ENCODE assay signal across 1 cellular context in the genomic region with DNA sequence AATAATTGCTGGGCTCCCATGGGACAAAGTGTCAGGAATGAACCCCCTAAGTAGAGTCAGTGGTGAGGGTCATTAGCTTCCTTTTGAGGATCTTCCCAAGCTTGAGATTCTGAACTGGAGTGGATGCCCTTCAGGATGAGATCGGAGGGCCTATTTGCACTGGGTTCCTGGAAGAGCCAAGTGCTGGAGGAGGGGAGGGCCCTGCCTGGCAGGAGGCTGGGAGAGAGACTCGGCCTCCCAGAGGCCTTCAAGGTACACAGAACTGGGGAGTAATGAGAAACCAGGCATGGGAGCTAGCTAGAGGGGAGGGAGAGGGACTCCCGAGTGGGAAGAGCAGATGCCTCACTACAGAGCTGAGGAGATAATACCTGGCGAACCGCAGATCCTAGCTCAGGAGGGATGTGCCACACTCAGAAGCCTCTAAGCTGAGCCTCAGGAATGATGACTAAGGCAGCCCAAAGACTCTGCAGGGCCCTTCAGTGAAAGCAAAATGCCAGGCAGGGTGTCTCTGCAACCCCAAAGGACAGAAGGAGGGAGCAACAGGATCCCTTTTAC.
TF ChIP-seq lines count a peak whose summit lies in the region.

No MANE protein-coding gene starts in this region.

TF ChIP-seq in HCT116, 20 proteins besides CTCF, POLR2A, EP300 and RAD21 (continued from another document):
- TF ChIP-seq ELF1 (IDR thresholded peaks at IDR 0.05; ENCODE audit: borderline replicate concordance, low read depth), result no peak
- TF ChIP-seq, protein P1, sequence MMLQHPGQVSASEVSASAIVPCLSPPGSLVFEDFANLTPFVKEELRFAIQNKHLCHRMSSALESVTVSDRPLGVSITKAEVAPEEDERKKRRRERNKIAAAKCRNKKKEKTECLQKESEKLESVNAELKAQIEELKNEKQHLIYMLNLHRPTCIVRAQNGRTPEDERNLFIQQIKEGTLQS (IDR thresholded peaks at IDR 0.05), result no peak
- no peak for TF ChIP-seq POLR2AphosphoS5 (IDR thresholded peaks at IDR 0.05; ENCODE audit: low read depth, low read length)
- TF ChIP-seq, protein P2, sequence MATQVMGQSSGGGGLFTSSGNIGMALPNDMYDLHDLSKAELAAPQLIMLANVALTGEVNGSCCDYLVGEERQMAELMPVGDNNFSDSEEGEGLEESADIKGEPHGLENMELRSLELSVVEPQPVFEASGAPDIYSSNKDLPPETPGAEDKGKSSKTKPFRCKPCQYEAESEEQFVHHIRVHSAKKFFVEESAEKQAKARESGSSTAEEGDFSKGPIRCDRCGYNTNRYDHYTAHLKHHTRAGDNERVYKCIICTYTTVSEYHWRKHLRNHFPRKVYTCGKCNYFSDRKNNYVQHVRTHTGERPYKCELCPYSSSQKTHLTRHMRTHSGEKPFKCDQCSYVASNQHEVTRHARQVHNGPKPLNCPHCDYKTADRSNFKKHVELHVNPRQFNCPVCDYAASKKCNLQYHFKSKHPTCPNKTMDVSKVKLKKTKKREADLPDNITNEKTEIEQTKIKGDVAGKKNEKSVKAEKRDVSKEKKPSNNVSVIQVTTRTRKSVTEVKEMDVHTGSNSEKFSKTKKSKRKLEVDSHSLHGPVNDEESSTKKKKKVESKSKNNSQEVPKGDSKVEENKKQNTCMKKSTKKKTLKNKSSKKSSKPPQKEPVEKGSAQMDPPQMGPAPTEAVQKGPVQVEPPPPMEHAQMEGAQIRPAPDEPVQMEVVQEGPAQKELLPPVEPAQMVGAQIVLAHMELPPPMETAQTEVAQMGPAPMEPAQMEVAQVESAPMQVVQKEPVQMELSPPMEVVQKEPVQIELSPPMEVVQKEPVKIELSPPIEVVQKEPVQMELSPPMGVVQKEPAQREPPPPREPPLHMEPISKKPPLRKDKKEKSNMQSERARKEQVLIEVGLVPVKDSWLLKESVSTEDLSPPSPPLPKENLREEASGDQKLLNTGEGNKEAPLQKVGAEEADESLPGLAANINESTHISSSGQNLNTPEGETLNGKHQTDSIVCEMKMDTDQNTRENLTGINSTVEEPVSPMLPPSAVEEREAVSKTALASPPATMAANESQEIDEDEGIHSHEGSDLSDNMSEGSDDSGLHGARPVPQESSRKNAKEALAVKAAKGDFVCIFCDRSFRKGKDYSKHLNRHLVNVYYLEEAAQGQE (IDR thresholded peaks at IDR 0.05; ENCODE audit: low read depth), result no peak
- TF ChIP-seq CEBPB (IDR thresholded peaks at IDR 0.05; ENCODE audit: low read depth), result no peak
- TF ChIP-seq YY1 (IDR thresholded peaks at IDR 0.05; ENCODE audit: extremely low read depth, insufficient replicate concordance, low read depth, low read length), result no peak
- TF ChIP-seq EZH2 (IDR thresholded peaks at IDR 0.05), result no peak
- TF ChIP-seq, protein P3, sequence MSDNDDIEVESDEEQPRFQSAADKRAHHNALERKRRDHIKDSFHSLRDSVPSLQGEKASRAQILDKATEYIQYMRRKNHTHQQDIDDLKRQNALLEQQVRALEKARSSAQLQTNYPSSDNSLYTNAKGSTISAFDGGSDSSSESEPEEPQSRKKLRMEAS (IDR thresholded peaks at IDR 0.05), result no peak
- TF ChIP-seq ZFX (IDR thresholded peaks at IDR 0.05), result no peak
